In the genomic region with DNA sequence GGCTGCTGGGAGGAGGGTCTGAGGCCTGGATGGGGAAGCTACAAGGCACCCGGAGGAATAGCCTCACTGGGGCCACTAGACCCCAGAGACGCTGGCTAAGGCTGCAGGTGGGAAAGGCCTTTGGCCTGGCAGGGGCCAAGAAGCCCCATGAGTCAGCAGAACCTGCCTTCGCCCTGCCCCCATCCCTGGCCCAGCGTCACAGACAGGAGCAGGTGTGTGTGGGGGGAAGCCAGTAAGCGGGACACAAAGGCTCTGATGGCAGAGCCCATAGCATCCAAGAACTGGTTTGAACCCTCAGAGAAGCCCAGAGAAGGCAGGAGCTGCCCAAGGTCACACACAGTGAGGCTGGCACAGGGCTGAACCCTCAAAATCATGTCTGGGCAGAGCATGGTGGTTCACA, we compare ENCODE assay signal across 21 cellular contexts. TPM values are rescaled to one million over a fixed set of nuclear protein-coding genes. Genes with fewer than 3 reads are reported as not detected.
"Had no signal": no experiment of that assay in that cellular context is flagged by ENCODE, and none has a peak within 500 bp of the region (broad histone marks: within the 10 kb centered on the region; RNA-seq: fewer than 3 reads in every experiment).

No MANE protein-coding gene starts in this region.

RNA-seq across cellular contexts. Expression of a gene that starts 43.3 kb away (rescaled TPM):
- total RNA-seq: activated naive CD4-positive, alpha-beta T cell treated with anti-CD3 and anti-CD28 coated beads, Interleukin-2, amount 50 U/mL, for 72 hours; activated naive CD8-positive, alpha-beta T cell treated with anti-CD3 and anti-CD28 coated beads for 36 hours; activated naive CD8-positive, alpha-beta T cell treated with anti-CD3 and anti-CD28 coated beads, Interleukin-2, amount 10 ng/mL, durations not matched to agents 7 days and 5 days; activated T-cell treated with anti-CD3 and anti-CD28 coated beads, Interleukin-2, amount 50 U/mL, for 4 hours; activated T-cell treated with anti-CD3 and anti-CD28 coated beads, Interleukin-2, amount 50 U/mL, for 72 hours; activated T-helper 1 cell treated with anti-CD3 and anti-CD28 coated beads, Interleukin-12 subunit alpha, Interleukin-12 subunit beta, Interleukin-2, Interleukin-4 antibody, amounts not matched to agents 30 ng/mL and 10 ng/mL and 1 ng/mL, durations not matched to agents 14 hours and 24 hours and 36 hours; activated T-helper 17 cell treated with anti-CD3 and anti-CD28 coated beads, Interleukin-2, amount 50 U/mL, for 72 hours; activated T-helper 2 cell treated with anti-CD3 and anti-CD28 coated beads, Interferon-gamma antibody, Interleukin-2, Interleukin-4, amounts not matched to agents 10 μg/mL and 5 μg/mL and 100 μg/mL, durations not matched to agents 14 hours and 24 hours and 36 hours; adrenal gland; aorta; ascending aorta; astrocyte; body of pancreas; breast epithelium; bronchial epithelial cell; cardiac muscle cell; cardiac septum; cerebellum; chondrocyte had no signal
- polyA plus RNA-seq: adipose tissue, adrenal gland, aorta had no signal

RNA-seq across cellular contexts. Expression of a gene that starts 55.8 kb away (rescaled TPM):
- total RNA-seq: activated naive CD4-positive, alpha-beta T cell treated with anti-CD3 and anti-CD28 coated beads for 36 hours; activated naive CD4-positive, alpha-beta T cell treated with anti-CD3 and anti-CD28 coated beads, Interleukin-2, amount 50 U/mL, for 72 hours; activated naive CD8-positive, alpha-beta T cell treated with anti-CD3 and anti-CD28 coated beads for 36 hours; activated T-cell treated with anti-CD3 and anti-CD28 coated beads, Interleukin-2, amount 50 U/mL, for 4 hours; activated T-cell treated with anti-CD3 and anti-CD28 coated beads, Interleukin-2, amount 50 U/mL, for 72 hours; activated T-helper 1 cell treated with anti-CD3 and anti-CD28 coated beads, Interleukin-12 subunit alpha, Interleukin-12 subunit beta, Interleukin-2, Interleukin-4 antibody, amounts not matched to agents 30 ng/mL and 10 ng/mL and 1 ng/mL, durations not matched to agents 14 hours and 24 hours and 36 hours; activated T-helper 17 cell treated with anti-CD3 and anti-CD28 coated beads, Interleukin-2, amount 50 U/mL, for 72 hours; activated T-helper 2 cell treated with anti-CD3 and anti-CD28 coated beads, Interferon-gamma antibody, Interleukin-2, Interleukin-4, amounts not matched to agents 10 μg/mL and 5 μg/mL and 100 μg/mL, durations not matched to agents 14 hours and 24 hours and 36 hours; aorta; ascending aorta; astrocyte; body of pancreas; breast epithelium; bronchial epithelial cell; cardiac muscle cell; cardiac septum; cerebellum; chondrocyte had no signal
- polyA plus RNA-seq: aorta had no signal
